26 cellular contexts compared by ENCODE assay signal in genomic region chr4:73438582-73439215, GRCh38. TPM values are rescaled to one million over a fixed set of nuclear protein-coding genes. Genes with fewer than 3 reads are reported as not detected.
DNase-seq lines count a peak whose midpoint lies in the region; ATAC-seq, FAIRE-seq and TF ChIP-seq lines count a peak whose summit lies in the region.
"Had no signal": no experiment of that assay in that cellular context is flagged by ENCODE, and none has a peak within 500 bp of the region (broad histone marks: within the 10 kb centered on the region; RNA-seq: fewer than 3 reads in every experiment).

No MANE protein-coding gene starts in this region.

- 9% methylated on average over 2 of the region's 2 CpGs for WGBS in HepG2 (ENCODE audit: low lambda C conversion rate)
- 72% methylated on average over 2 of the region's 2 CpGs for WGBS in right lobe of liver (ENCODE audit: insufficient coverage, low coverage, low lambda C conversion rate, missing lambda C conversion rate)
- WGBS in hepatocyte (ENCODE audit: low lambda C conversion rate, missing lambda C conversion rate), result 57% methylated on average over 2 of the region's 2 CpGs
- WGBS in smooth muscle cell (ENCODE audit: low lambda C conversion rate), result 55% methylated on average over 2 of the region's 2 CpGs

- intact Hi-C loops in HepG2 (cut with micrococcal nuclease; ENCODE audit: unreplicated experiment), result loop anchor here (10.0 kb wide), 1 partner anchor 184 kb away; the partner anchor contains the start of gene ANKRD17
- intact Hi-C loops in right lobe of liver (cut with DNase I), result no loop called here

- no peaks in the 10 kb centered on the region for H3F3A ChIP-seq in smooth muscle cell (ENCODE audit: low read depth)

- no peak overlapping the region for H3K27ac Mint-ChIP-seq in HFFc6
- H3K27ac Mint-ChIP-seq: CD14-positive monocyte; CD4-positive, alpha-beta T cell; CD8-positive, alpha-beta memory T cell; H9 had no signal

- H3K36me3 ChIP-seq in HepG2 (replicated peaks in 1 of 2; ENCODE audit: control insufficient read depth in 1 of 2, insufficient read depth in 2 of 2, low read length in 2 of 2) (peaks cover 6 to 18% of the 10 kb centered on the region in 2 experiments), right lobe of liver (no peaks in the 10 kb centered on the region), hepatocyte (replicated peaks; ENCODE audit: insufficient read depth, low read depth) (no peaks in the 10 kb centered on the region), smooth muscle cell (ENCODE audit: low read depth) (no peaks in the 10 kb centered on the region)
- H3K36me3 ChIP-seq: BE2C; BLaER1 treated with 17β-estradiol and CSF1 and Interleukin-3, amounts not matched to agents 10 nM and 100 nM had no signal

- no peak for FAIRE-seq in HepG2 (lab: Jason Lieb, UNC)
- FAIRE-seq: A549, D721Med, G401.6, GM12892 had no signal

- H3K9me3 ChIP-seq in HepG2 (ENCODE audit: low read length), result no peaks in the 10 kb centered on the region
- no peaks in the 10 kb centered on the region for H3K9me3 ChIP-seq in right lobe of liver
- no peaks in the 10 kb centered on the region for H3K9me3 ChIP-seq in hepatocyte (ENCODE audit: low read depth)
- H3K9me3 ChIP-seq in smooth muscle cell (replicated peaks; ENCODE audit: low read depth), result no peaks in the 10 kb centered on the region
- H3K9me3 ChIP-seq: A549; BE2C; BLaER1 treated with 17β-estradiol and CSF1 and Interleukin-3, amounts not matched to agents 10 nM and 100 nM had no signal

- no peak for TF ChIP-seq EP300 in HepG2 (IDR thresholded peaks at IDR 0.05; ENCODE audit: low read depth in 2 of 2, low read length in 2 of 2)
- TF ChIP-seq EP300 in HepG2 (CRISPR knock-in tag; IDR thresholded peaks at IDR 0.05; ENCODE audit: borderline replicate concordance), result no peak

- no TSS peak for BruUV-seq in HepG2 (replicated peaks; lab: Mats Ljungman, UMichigan)

- no peaks in the 10 kb centered on the region for H3K27me3 ChIP-seq in HepG2 (ENCODE audit: control insufficient read depth in 1 of 2, insufficient read depth in 2 of 2, low read length in 2 of 2)
- no peaks in the 10 kb centered on the region for H3K27me3 ChIP-seq in right lobe of liver
- no peaks in the 10 kb centered on the region for H3K27me3 ChIP-seq in hepatocyte
- no peaks in the 10 kb centered on the region for H3K27me3 ChIP-seq in smooth muscle cell (ENCODE audit: low read depth)
- H3K27me3 ChIP-seq: BLaER1 treated with 17β-estradiol and CSF1 and Interleukin-3, amounts not matched to agents 10 nM and 100 nM had no signal

- in situ Hi-C loops in HepG2 (cut with HindIII; ENCODE audit: extremely low pct_ligation_motif_present, low pct_unique_long_range_greater_than_20kb), result no loop called here

- ATAC-seq in HepG2 (no peak), right lobe of liver (no peak), GM19455 (IDR thresholded peaks at IDR 0.05; ENCODE audit: unreplicated experiment) (no peak)
- ATAC-seq: A549, HCT116 had no signal

- no peak for TF ChIP-seq CTCF in HepG2 (CRISPR knock-in tag; IDR thresholded peaks at IDR 0.05)
- TF ChIP-seq CTCF in right lobe of liver (IDR thresholded peaks at IDR 0.05), result no peak
- no peak for TF ChIP-seq CTCF in hepatocyte (IDR thresholded peaks at IDR 0.05; ENCODE audit: poor library complexity)
- TF ChIP-seq CTCF in smooth muscle cell (IDR thresholded peaks at IDR 0.05; ENCODE audit: borderline replicate concordance, insufficient read depth, poor library complexity, severe bottlenecking), result no peak
- no peak for TF ChIP-seq CTCF in HFFc6 (IDR thresholded peaks at IDR 0.05)

- H3K79me2 ChIP-seq in HepG2 (ENCODE audit: insufficient read depth, low read length) (peaks cover 77% of the 10 kb centered on the region), hepatocyte (peaks cover 28% of the 10 kb centered on the region), smooth muscle cell (ENCODE audit: low read depth) (no peaks in the 10 kb centered on the region)

- TF ChIP-seq POLR2A in HepG2 (IDR thresholded peaks at IDR 0.05; ENCODE audit: insufficient read depth in 1 of 2, low read depth in 2 of 2, low read length in 2 of 2), result peak in 1 of 2 experiments; percentile 55; a peak in 2 of 4 replicates
- TF ChIP-seq POLR2A in right lobe of liver (IDR thresholded peaks at IDR 0.05), result no peak

- H3K9ac ChIP-seq in HepG2 (ENCODE audit: insufficient read depth, low read depth, low read length) (peak overlapping the region; percentile 75), smooth muscle cell (ENCODE audit: low read depth) (no peak overlapping the region)
- H3K9ac ChIP-seq: BLaER1 treated with 17β-estradiol and CSF1 and Interleukin-3, amounts not matched to agents 10 nM and 100 nM; GM23248 had no signal

- peaks cover 72% of the 10 kb centered on the region for H3K4me1 ChIP-seq in HepG2 (ENCODE audit: insufficient read depth, low read length)
- H3K4me1 ChIP-seq in right lobe of liver, result peaks cover 0 to 6% (median under 1%) of the 10 kb centered on the region in 4 donors
- H3K4me1 ChIP-seq in hepatocyte (ENCODE audit: insufficient read depth), result peaks cover 1% of the 10 kb centered on the region
- no peaks in the 10 kb centered on the region for H3K4me1 ChIP-seq in smooth muscle cell (ENCODE audit: low read depth)
- H3K4me1 ChIP-seq: BE2C; BLaER1 treated with 17β-estradiol and CSF1 and Interleukin-3, amounts not matched to agents 10 nM and 100 nM had no signal

- DNase-seq in HepG2 (ENCODE audit: low spot score), result no peak
- DNase-seq in right lobe of liver, result no peak
- DNase-seq in NCI-H226, result peak; percentile 14
- no peak for DNase-seq in hepatocyte (ENCODE audit: low spot score)
- no peak for DNase-seq in smooth muscle cell (lab: John Stamatoyannopoulos, UW; ENCODE audit: unreplicated experiment)
- DNase-seq in NCI-H748 (lab: John Stamatoyannopoulos, UW; ENCODE audit: unreplicated experiment), result no peak
- no peak for DNase-seq in HFFc6
- DNase-seq: 8988T; ACHN; AML-193; BE2C; CD4-positive, alpha-beta T cell; CD8-positive, alpha-beta memory T cell; DMS 273 treated with DMSO at 0.1 percent for 48 hours; DMS79; GM23248; H9 had no signal

- CTCF ChIA-PET in HepG2 (lab: Yijun Ruan, JAX; ENCODE audit: low intra/inter-chr PET ratio, low total read pairs), result no interaction called here

- H4K20me1 ChIP-seq in HepG2 (ENCODE audit: insufficient read depth, low read length) (peaks cover 3% of the 10 kb centered on the region; the same call in 1 of the 2 replicates), hepatocyte (ENCODE audit: insufficient read depth, poor library complexity, severe bottlenecking) (no peaks in the 10 kb centered on the region), smooth muscle cell (ENCODE audit: low read depth) (no peaks in the 10 kb centered on the region)
- H4K20me1 ChIP-seq: BLaER1 treated with 17β-estradiol and CSF1 and Interleukin-3, amounts not matched to agents 10 nM and 100 nM had no signal

- H3K27ac ChIP-seq in HepG2 (ENCODE audit: extremely low read length, insufficient read depth, low read length), result peak overlapping the region; percentile 98
- H3K27ac ChIP-seq in right lobe of liver, result no peak overlapping the region
- H3K27ac ChIP-seq in hepatocyte, result peak overlapping the region; percentile 62
- no peak overlapping the region for H3K27ac ChIP-seq in smooth muscle cell (ENCODE audit: low read depth)
- H3K27ac ChIP-seq: A549; BLaER1 treated with 17β-estradiol and CSF1 and Interleukin-3, amounts not matched to agents 10 nM and 100 nM; GM23248 had no signal

- peaks cover 14% of the 10 kb centered on the region for H3K4me1 Mint-ChIP-seq in HFFc6 (ENCODE audit: low read depth)
- H3K4me1 Mint-ChIP-seq: CD14-positive monocyte; CD8-positive, alpha-beta memory T cell; H9 had no signal

- no peaks in the 10 kb centered on the region for H3K9me2 ChIP-seq in hepatocyte (replicated peaks; ENCODE audit: insufficient read depth)

- H3K9me3 Mint-ChIP-seq in HFFc6, result no peaks in the 10 kb centered on the region
- H3K9me3 Mint-ChIP-seq: CD14-positive monocyte; CD4-positive, alpha-beta T cell; H9 had no signal

- H3K4me2 ChIP-seq in HepG2 (ENCODE audit: low read depth, low read length), result peak overlapping the region; percentile 82
- H3K4me2 ChIP-seq in hepatocyte, result peak overlapping the region; percentile 69
- H3K4me2 ChIP-seq in smooth muscle cell, result no peak overlapping the region
- H3K4me2 ChIP-seq: A549; BLaER1 treated with 17β-estradiol and CSF1 and Interleukin-3, amounts not matched to agents 10 nM and 100 nM had no signal

- H3K4me3 ChIP-seq in HepG2 (replicated peaks in 1 of 3; ENCODE audit: insufficient read depth in 1 of 3, low read depth in 2 of 3, low read length in 3 of 3) (peak overlapping the region; percentile 68 to 80 (median 70)), right lobe of liver (no peak overlapping the region), hepatocyte (peak overlapping the region; percentile 28), smooth muscle cell (peak overlapping the region; percentile 40)
- H3K4me3 ChIP-seq: A549; BLaER1 treated with 17β-estradiol and CSF1 and Interleukin-3, amounts not matched to agents 10 nM and 100 nM; GM23248 had no signal

- H2AFZ ChIP-seq in HepG2 (ENCODE audit: low read length), result no peak overlapping the region
- no peak overlapping the region for H2AFZ ChIP-seq in hepatocyte
- H2AFZ ChIP-seq in smooth muscle cell (ENCODE audit: low read depth), result no peak overlapping the region
- H2AFZ ChIP-seq: GM23248 had no signal

- H3K36me3 Mint-ChIP-seq in HFFc6 (ENCODE audit: low read depth), result no peaks in the 10 kb centered on the region
- H3K36me3 Mint-ChIP-seq: CD14-positive monocyte; CD8-positive, alpha-beta memory T cell had no signal

- POLR2A ChIA-PET in HepG2 (lab: Yijun Ruan, JAX), result interaction anchor here (1.0 to 1.4 kb wide), 5 partner anchors 10 to 35 kb away, joined by 3 to 5 read pairs (median 3); partner anchors contain the start of gene ALB

- no peak overlapping the region for H3K4me3 Mint-ChIP-seq in HFFc6
- H3K4me3 Mint-ChIP-seq: CD14-positive monocyte; CD4-positive, alpha-beta T cell; CD8-positive, alpha-beta memory T cell; H9 had no signal

- peaks cover 2% of the 10 kb centered on the region; the same call in 1 of the 2 replicates for H3K27me3 Mint-ChIP-seq in HFFc6 (ENCODE audit: insufficient read depth)

- TF ChIP-seq RAD21 in HepG2 (CRISPR knock-in tag; IDR thresholded peaks at IDR 0.05), result no peak

RNA-seq across cellular contexts. Expression of gene AFP, which starts 2.7 kb away (rescaled TPM):
- total RNA-seq in HepG2 (2016; rRNA removed; fragmentation: Illumina TruSeq; extraction: Trizol), result 4,406 and 9,434 TPM in 2 replicates
- total RNA-seq in HepG2 (2016; cell fraction: cytosol; rRNA removed; fragmentation: Illumina TruSeq; extraction: Trizol; ENCODE audit: low read depth), result 859 and 984 TPM in 2 replicates
- total RNA-seq in HepG2 (2016; cell fraction: insoluble cytoplasmic fraction; rRNA removed; fragmentation: Illumina TruSeq; extraction: Trizol), result 4,328 and 8,879 TPM in 2 replicates
- 1,470 and 1,653 TPM in 2 replicates for total RNA-seq in HepG2 (2016; cell fraction: membrane; rRNA removed; fragmentation: Illumina TruSeq; extraction: Trizol)
- total RNA-seq in HepG2 (2016; cell fraction: nucleus; rRNA removed; fragmentation: Illumina TruSeq; extraction: Trizol), result 6,106 and 7,724 TPM in 2 replicates
- 12,657 and 13,105 TPM in 2 replicates for polyA plus RNA-seq in HepG2 (2011; rRNA removed)
- polyA plus RNA-seq in HepG2 (2011; cell fraction: cytosol; rRNA removed), result 10,032 and 12,863 TPM in 2 replicates
- polyA plus RNA-seq in HepG2 (2011; cell fraction: nucleus; rRNA removed), result 3,859 and 4,411 TPM in 2 replicates
- 15,767 and 21,683 TPM in 2 replicates for polyA plus RNA-seq in HepG2 (2012)
- 881 and 929 TPM in 2 replicates for polyA plus RNA-seq in HepG2 (2016; cell fraction: cytosol; fragmentation: Illumina TruSeq; extraction: Trizol; ENCODE audit: low read depth)
- 4,042 and 4,098 TPM in 2 replicates for polyA plus RNA-seq in HepG2 (2016; cell fraction: insoluble cytoplasmic fraction; fragmentation: Illumina TruSeq; extraction: Trizol; ENCODE audit: low read depth)
- polyA plus RNA-seq in HepG2 (2016; cell fraction: membrane; fragmentation: Illumina TruSeq; extraction: Trizol; ENCODE audit: low read depth), result 1,126 and 1,308 TPM in 2 replicates
- polyA plus RNA-seq in HepG2 (2016; cell fraction: nucleus; fragmentation: Illumina TruSeq; extraction: Trizol; ENCODE audit: insufficient read depth, low read depth), result 10,518 and 11,638 TPM in 2 replicates
- polyA minus RNA-seq in HepG2 (2011; rRNA and poly(A)+ RNA removed; ENCODE audit: low replicate concordance), result 1.4 and 2,561 TPM in 2 replicates
- polyA minus RNA-seq in HepG2 (2011; cell fraction: cytosol; rRNA and poly(A)+ RNA removed), result 2,774 and 4,050 TPM in 2 replicates
- 1,510 and 2,631 TPM in 2 replicates for polyA minus RNA-seq in HepG2 (2011; cell fraction: nucleus; rRNA and poly(A)+ RNA removed)
- total RNA-seq in right lobe of liver, result 1 to 10 TPM in 4 of 6 experiments, under 1 TPM in 1, not detected in 1; 0.78 to 3.8 (median 3.4) TPM
- total RNA-seq in hepatocyte, result 23,697 and 25,243 TPM in 2 replicates
- 11,518 and 15,250 TPM in 2 replicates for polyA plus RNA-seq in hepatocyte
- 1.9 and 5.0 TPM in 2 replicates for total RNA-seq in smooth muscle cell
- 6.0 and 7.3 TPM in 2 replicates for polyA plus RNA-seq in smooth muscle cell
- 1 to 10 TPM; 1.6 to 2.9 (median 2.5) TPM for total RNA-seq in HFFc6 (2021; fragmentation: NEBNext Ultra II Directional; extraction: Animal tissue kit (Norgen Biotek cat#: 25700))
- total RNA-seq: CD4-positive, alpha-beta T cell; CD8-positive, alpha-beta memory T cell; GM23248 had no signal
- polyA plus RNA-seq: CD14-positive monocyte; CD8-positive, alpha-beta memory T cell had no signal

RNA-seq across cellular contexts. Expression of gene ALB, which starts 34.6 kb away (rescaled TPM):
- 10,101 and 22,625 TPM in 2 replicates for total RNA-seq in HepG2 (2016; rRNA removed; fragmentation: Illumina TruSeq; extraction: Trizol)
- total RNA-seq in HepG2 (2016; cell fraction: cytosol; rRNA removed; fragmentation: Illumina TruSeq; extraction: Trizol; ENCODE audit: low read depth), result 1,763 and 1,983 TPM in 2 replicates
- 10,071 and 21,691 TPM in 2 replicates for total RNA-seq in HepG2 (2016; cell fraction: insoluble cytoplasmic fraction; rRNA removed; fragmentation: Illumina TruSeq; extraction: Trizol)
- 2,665 and 3,098 TPM in 2 replicates for total RNA-seq in HepG2 (2016; cell fraction: membrane; rRNA removed; fragmentation: Illumina TruSeq; extraction: Trizol)
- 14,455 and 17,797 TPM in 2 replicates for total RNA-seq in HepG2 (2016; cell fraction: nucleus; rRNA removed; fragmentation: Illumina TruSeq; extraction: Trizol)
- 22,205 and 22,259 TPM in 2 replicates for polyA plus RNA-seq in HepG2 (2011; rRNA removed)
- polyA plus RNA-seq in HepG2 (2011; cell fraction: cytosol; rRNA removed), result 10,343 and 19,758 TPM in 2 replicates
- 4,838 and 7,133 TPM in 2 replicates for polyA plus RNA-seq in HepG2 (2011; cell fraction: nucleus; rRNA removed)
- 30,113 and 41,157 TPM in 2 replicates for polyA plus RNA-seq in HepG2 (2012)
- polyA plus RNA-seq in HepG2 (2016; cell fraction: cytosol; fragmentation: Illumina TruSeq; extraction: Trizol; ENCODE audit: low read depth), result 1,641 and 1,730 TPM in 2 replicates
- polyA plus RNA-seq in HepG2 (2016; cell fraction: insoluble cytoplasmic fraction; fragmentation: Illumina TruSeq; extraction: Trizol; ENCODE audit: low read depth), result 9,271 and 9,564 TPM in 2 replicates
- 1,898 and 2,256 TPM in 2 replicates for polyA plus RNA-seq in HepG2 (2016; cell fraction: membrane; fragmentation: Illumina TruSeq; extraction: Trizol; ENCODE audit: low read depth)
- polyA plus RNA-seq in HepG2 (2016; cell fraction: nucleus; fragmentation: Illumina TruSeq; extraction: Trizol; ENCODE audit: insufficient read depth, low read depth), result 21,168 and 22,798 TPM in 2 replicates
- 2.4 and 3,693 TPM in 2 replicates for polyA minus RNA-seq in HepG2 (2011; rRNA and poly(A)+ RNA removed; ENCODE audit: low replicate concordance)
- 6,095 and 10,549 TPM in 2 replicates for polyA minus RNA-seq in HepG2 (2011; cell fraction: cytosol; rRNA and poly(A)+ RNA removed)
- polyA minus RNA-seq in HepG2 (2011; cell fraction: nucleus; rRNA and poly(A)+ RNA removed), result 3,995 and 8,747 TPM in 2 replicates
- total RNA-seq in right lobe of liver, result over 10,000 TPM; 46,361 to 117,834 (median 75,397) TPM
- 25,578 and 26,686 TPM in 2 replicates for total RNA-seq in hepatocyte
- 7,370 and 11,384 TPM in 2 replicates for polyA plus RNA-seq in hepatocyte
- 0.85 and 1.5 TPM in 2 replicates for total RNA-seq in smooth muscle cell
- 4.8 and 6.2 TPM in 2 replicates for polyA plus RNA-seq in smooth muscle cell
- total RNA-seq in HFFc6 (2021; fragmentation: NEBNext Ultra II Directional; extraction: Animal tissue kit (Norgen Biotek cat#: 25700)), result not detected
- total RNA-seq: CD8-positive, alpha-beta memory T cell; GM23248; H4; H9 had no signal
- polyA plus RNA-seq: CD14-positive monocyte; CD8-positive, alpha-beta memory T cell; GM23248 had no signal

RNA-seq across cellular contexts. Expression of gene AFM, which starts 42.8 kb away (rescaled TPM):
- total RNA-seq in HepG2 (2016; rRNA removed; fragmentation: Illumina TruSeq; extraction: Trizol) (0.79 and 1.8 TPM in 2 replicates), right lobe of liver (100 to 1,000 TPM; 129 to 320 (median 169) TPM), hepatocyte (70.0 and 78.4 TPM in 2 replicates), smooth muscle cell (not detected in 2 replicates)
- total RNA-seq in HepG2 (2016; cell fraction: cytosol; rRNA removed; fragmentation: Illumina TruSeq; extraction: Trizol; ENCODE audit: low read depth), result 0.18 and 0.30 TPM in 2 replicates
- total RNA-seq in HepG2 (2016; cell fraction: insoluble cytoplasmic fraction; rRNA removed; fragmentation: Illumina TruSeq; extraction: Trizol), result 0.67 and 1.9 TPM in 2 replicates
- total RNA-seq in HepG2 (2016; cell fraction: membrane; rRNA removed; fragmentation: Illumina TruSeq; extraction: Trizol), result 0.31 and 0.34 TPM in 2 replicates
- total RNA-seq in HepG2 (2016; cell fraction: nucleus; rRNA removed; fragmentation: Illumina TruSeq; extraction: Trizol), result 4.4 and 4.6 TPM in 2 replicates
- polyA plus RNA-seq in HepG2 (2011; rRNA removed) (0.13 TPM in 2 replicates), hepatocyte (34.8 and 52.7 TPM in 2 replicates), smooth muscle cell (not detected in 2 replicates)
- 0.08 TPM in 1 of 2 replicates, not detected in the other for polyA plus RNA-seq in HepG2 (2011; cell fraction: cytosol; rRNA removed)
- 0.09 and 0.21 TPM in 2 replicates for polyA plus RNA-seq in HepG2 (2011; cell fraction: nucleus; rRNA removed)
- polyA plus RNA-seq in HepG2 (2012), result 0.15 and 0.17 TPM in 2 replicates
- 0.18 and 0.36 TPM in 2 replicates for polyA plus RNA-seq in HepG2 (2016; cell fraction: cytosol; fragmentation: Illumina TruSeq; extraction: Trizol; ENCODE audit: low read depth)
- 0.75 and 1.1 TPM in 2 replicates for polyA plus RNA-seq in HepG2 (2016; cell fraction: insoluble cytoplasmic fraction; fragmentation: Illumina TruSeq; extraction: Trizol; ENCODE audit: low read depth)
- 0.37 and 0.42 TPM in 2 replicates for polyA plus RNA-seq in HepG2 (2016; cell fraction: membrane; fragmentation: Illumina TruSeq; extraction: Trizol; ENCODE audit: low read depth)
- 7.2 and 7.4 TPM in 2 replicates for polyA plus RNA-seq in HepG2 (2016; cell fraction: nucleus; fragmentation: Illumina TruSeq; extraction: Trizol; ENCODE audit: insufficient read depth, low read depth)
- not detected in 2 replicates for polyA minus RNA-seq in HepG2 (2011; rRNA and poly(A)+ RNA removed; ENCODE audit: low replicate concordance)
- not detected in 2 replicates for polyA minus RNA-seq in HepG2 (2011; cell fraction: cytosol; rRNA and poly(A)+ RNA removed)
- 0.13 and 0.25 TPM in 2 replicates for polyA minus RNA-seq in HepG2 (2011; cell fraction: nucleus; rRNA and poly(A)+ RNA removed)
- not detected for total RNA-seq in HFFc6 (2021; fragmentation: NEBNext Ultra II Directional; extraction: Animal tissue kit (Norgen Biotek cat#: 25700))
- total RNA-seq: CD4-positive, alpha-beta T cell; CD8-positive, alpha-beta memory T cell; GM23248; H4; H9 had no signal
- polyA plus RNA-seq: A549; CD14-positive monocyte; CD8-positive, alpha-beta memory T cell; GM23248 had no signal

Comparison
In these comparisons a context has a peak if more than half of its experiments do, and no peak if none do; other contexts are left out.
1. H3K27ac ChIP-seq: peak in HepG2 (single experiment) and hepatocyte (single experiment); none in right lobe of liver (0 of 3) and smooth muscle cell (single experiment).
2. H3K4me3 ChIP-seq: peak in HepG2 (3 of 3), hepatocyte (single experiment) and smooth muscle cell (single experiment); none in right lobe of liver (0 of 3).
3. RNA of gene AFP, which starts 2.7 kb away (total RNA-seq): 23,697 to 25,243 TPM in hepatocyte and 859 to 9,434 TPM in HepG2; 1.9 to 5.0 TPM in smooth muscle cell, 0.78 to 3.8 TPM in right lobe of liver and 1.6 to 2.9 TPM in HFFc6; every median in the first group is over 100 times any median in the second.
4. RNA of gene AFM, which starts 42.8 kb away (total RNA-seq): 129 to 320 TPM in right lobe of liver and 70.0 to 78.4 TPM in hepatocyte; 0.18 to 4.6 TPM in HepG2, not detected in smooth muscle cell and not detected in HFFc6; every median in the first group is over 10 times any median in the second.
5. RNA of gene ALB, which starts 34.6 kb away (total RNA-seq): 46,361 to 117,834 TPM in right lobe of liver, 25,578 to 26,686 TPM in hepatocyte and 1,763 to 22,625 TPM in HepG2; 0.85 to 1.5 TPM in smooth muscle cell and not detected in HFFc6; every median in the first group is over 100 times any median in the second.